In genomic region chr1:212749924-212750535, GRCh38 we compare ENCODE assay signal across 7 cellular contexts. TPM values are rescaled to one million over a fixed set of nuclear protein-coding genes. Genes with fewer than 3 reads are reported as not detected.
DNase-seq lines count a peak whose midpoint lies in the region; ATAC-seq and TF ChIP-seq lines count a peak whose summit lies in the region.

No MANE protein-coding gene starts in this region.

- no peak overlapping the region for H3K9ac ChIP-seq in NT2/D1 (ENCODE audit: insufficient read length, low read depth)

- peaks cover 4% of the 10 kb centered on the region for H3K36me3 ChIP-seq in NT2/D1 (ENCODE audit: insufficient read depth, insufficient read length, low read length)
- no peaks in the 10 kb centered on the region for H3K36me3 ChIP-seq in left lung
- H3K36me3 ChIP-seq in vagina, result no peaks in the 10 kb centered on the region

- H3K9me3 ChIP-seq in NT2/D1 (ENCODE audit: insufficient read depth, low read length), result no peaks in the 10 kb centered on the region
- H3K9me3 ChIP-seq in left lung, result no peaks in the 10 kb centered on the region
- H3K9me3 ChIP-seq in vagina, result no peaks in the 10 kb centered on the region

- H3K27ac ChIP-seq in left lung (peak overlapping the region in 1 of 2 donors; percentile 10), vagina (no peak overlapping the region)

- DNase-seq in Daoy (ENCODE audit: low read depth), result peak; percentile 72
- DNase-seq in HK-2 (ENCODE audit: unreplicated experiment), result peak; percentile 29
- peak; percentile 66 for DNase-seq in NT2/D1 (ENCODE audit: low read depth, low spot score)
- peak; percentile 86 to 89 for DNase-seq in cardiac fibroblast (ENCODE audit: low read depth in 2 of 2)
- DNase-seq in left lung, result no peak
- no peak for DNase-seq in vagina (ENCODE audit: extremely low spot score in 2 of 2)

- ATAC-seq in left lung (peak; percentile 92), HG03095 (IDR thresholded peaks at IDR 0.05; ENCODE audit: unreplicated experiment) (no peak)

- intact Hi-C loops in left lung (cut with DNase I), result no loop called here
- intact Hi-C loops in vagina (cut with DNase I), result no loop called here

- H3K4me3 ChIP-seq in NT2/D1 (ENCODE audit: insufficient read length, low read depth), result no peak overlapping the region
- H3K4me3 ChIP-seq in cardiac fibroblast (replicated peaks in 1 of 2; ENCODE audit: low read depth in 2 of 2, low read length in 2 of 2), result no peak overlapping the region
- H3K4me3 ChIP-seq in left lung, result no peak overlapping the region
- H3K4me3 ChIP-seq in vagina, result no peak overlapping the region

- H3K27me3 ChIP-seq in NT2/D1 (ENCODE audit: insufficient read depth, insufficient read length) (no peaks in the 10 kb centered on the region), left lung (no peaks in the 10 kb centered on the region), vagina (no peaks in the 10 kb centered on the region)

- H3K4me1 ChIP-seq in NT2/D1 (ENCODE audit: insufficient read depth, insufficient read length) (peaks cover 5% of the 10 kb centered on the region), left lung (peaks cover 14 to 57% of the 10 kb centered on the region in 2 donors), vagina (peaks cover 19% of the 10 kb centered on the region)

- no peak for TF ChIP-seq POLR2A in vagina (IDR thresholded peaks at IDR 0.05)

- peak; percentile 79 for TF ChIP-seq CTCF in cardiac fibroblast (IDR thresholded peaks at IDR 0.05; ENCODE audit: low read depth, low read length)
- TF ChIP-seq CTCF in left lung (IDR thresholded peaks at IDR 0.05), result peak; percentile 56 to 71
- peak in 2 of 3 experiments; percentile 34 to 52 for TF ChIP-seq CTCF in vagina (IDR thresholded peaks at IDR 0.05)

RNA-seq across cellular contexts. Expression of gene NSL1, which starts 41.5 kb away (rescaled TPM):
- total RNA-seq in Daoy (2014; rRNA removed; shearing (Covaris generic)), result 61.3 and 79.2 TPM in 2 replicates
- total RNA-seq in left lung (10 to 100 TPM; 31.1 to 33.5 TPM), vagina (92.3 TPM)

RNA-seq across cellular contexts. Expression of gene TATDN3, which starts 41.7 kb away (rescaled TPM):
- total RNA-seq in Daoy (2014; rRNA removed; shearing (Covaris generic)), result 17.9 and 18.7 TPM in 2 replicates
- total RNA-seq in left lung (10 to 100 TPM; 10.4 to 13.4 TPM), vagina (6.9 TPM)

RNA-seq across cellular contexts. Expression of gene BATF3, which starts 50.4 kb away (rescaled TPM):
- 3.1 and 12.4 TPM in 2 replicates for total RNA-seq in Daoy (2014; rRNA removed; shearing (Covaris generic))
- total RNA-seq in left lung (1 to 10 TPM; 6.4 to 9.0 TPM), vagina (7.9 TPM)

Comparison
In these comparisons a context has a peak if more than half of its experiments do, and no peak if none do; other contexts are left out.
1. DNase-seq: peak in Daoy (single experiment), HK-2 (single experiment), NT2/D1 (single experiment) and cardiac fibroblast (2 of 2); none in left lung (0 of 2) and vagina (0 of 2).
2. Peak in every context shown above with its lines, with median percentiles within 50 percentile points of each other: CTCF ChIP-seq.